Comparison of ENCODE assay signal across 8 cellular contexts in the genomic region with DNA sequence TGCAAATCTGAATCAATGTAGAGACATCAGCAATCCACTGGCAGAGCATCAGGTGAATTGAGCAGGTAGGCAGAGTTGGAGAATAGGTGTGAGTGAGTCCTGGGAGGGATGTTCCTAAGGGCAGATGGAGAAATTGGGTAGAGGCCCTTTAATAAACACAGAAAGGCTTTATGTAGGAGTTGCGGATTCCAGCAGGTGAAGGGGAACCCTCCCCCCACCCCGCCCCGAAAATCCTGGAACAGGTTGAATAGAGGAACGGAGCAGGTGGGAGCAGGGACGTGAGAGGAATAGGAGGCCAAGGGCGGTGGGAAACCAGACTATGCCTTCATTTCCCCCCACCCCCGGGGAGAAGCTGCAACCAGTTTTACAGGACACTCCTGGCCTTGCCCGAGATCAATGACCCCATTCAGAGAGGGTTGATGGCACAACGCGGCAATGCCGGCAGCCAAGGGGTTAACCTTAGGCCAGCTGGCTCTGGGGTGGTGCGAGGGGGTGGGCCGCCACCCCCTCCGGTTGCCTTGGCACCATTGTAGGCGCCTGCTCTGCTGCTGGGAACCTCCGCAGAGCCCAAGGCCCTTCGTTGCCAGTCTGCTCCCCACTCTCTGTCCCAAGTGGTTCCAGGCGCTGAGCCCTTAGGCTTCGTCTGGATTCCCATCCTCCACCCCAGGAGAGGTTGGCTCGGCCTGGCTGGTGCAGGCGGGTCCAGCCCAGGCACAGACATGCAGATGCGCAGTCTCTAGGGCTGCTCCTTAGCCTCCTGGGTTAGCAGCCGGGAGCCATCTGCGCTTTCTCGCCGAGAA. TPM values are rescaled to one million over a fixed set of nuclear protein-coding genes. Genes with fewer than 3 reads are reported as not detected.
A peak's percentile ranks its signal among the peaks of the same experiment; 100 is the strongest.
DNase-seq lines count a peak whose midpoint lies in the region; ATAC-seq, FAIRE-seq and TF ChIP-seq lines count a peak whose summit lies in the region.

No MANE protein-coding gene starts in this region.

- H3K27ac ChIP-seq in CD4-positive, alpha-beta T cell (ENCODE audit: low read depth, low read length), result no peak overlapping the region
- H3K27ac ChIP-seq in IMR-90 (ENCODE audit: insufficient read depth, low read length) (no peak overlapping the region), VCaP (peak overlapping the region; percentile 65), ovary (peak overlapping the region; percentile 39 to 51)

- no peak overlapping the region for H4K5ac ChIP-seq in IMR-90 (ENCODE audit: low read depth, low read length)

- H2AK9ac ChIP-seq in IMR-90 (replicated peaks; ENCODE audit: low read depth, low read length, poor library complexity), result no peak overlapping the region

- no peak overlapping the region for H3K23ac ChIP-seq in IMR-90 (ENCODE audit: low read depth, low read length)

- no peak for FAIRE-seq in RCC 7860 (lab: Jason Lieb, UNC)

- CTCF ChIA-PET in CD4-positive, alpha-beta T cell (lab: Charles Lee), result interaction anchor here (0.6 to 1.2 kb wide), 2 partner anchors 97 to 199 kb away, joined by 3 read pairs; no protein-coding TSS in a partner anchor
- CTCF ChIA-PET in IMR-90 (lab: Yijun Ruan, JAX), result no interaction called here

- POLR2A ChIA-PET in CD4-positive, alpha-beta T cell (lab: Charles Lee), result interaction anchor here (1.0 to 2.3 kb wide), 4 partner anchors 19 to 184 kb away, joined by 3 to 12 read pairs (median 6); partner anchors contain the start of genes HDAC5 and UBTF
- POLR2A ChIA-PET in IMR-90 (lab: Charles Lee; ENCODE audit: unreplicated experiment), result no interaction called here

- H3K4me3 ChIP-seq in IMR-90 (ENCODE audit: insufficient read depth, low read depth, low read length) (peak overlapping the region; percentile 41), ovary (peak overlapping the region; percentile 23)

- DNase-seq in CD4-positive, alpha-beta T cell, result no peak
- DNase-seq in IMR-90 (no peak), head of caudate nucleus (peak; percentile 55 to 92 (median 79)), ovary (peak; percentile 50 to 76 (median 68)), RCC 7860 (ENCODE audit: low spot score) (no peak)
- no peak for DNase-seq in stimulated activated CD4-positive, alpha-beta T cell treated with anti-CD3 and anti-CD28 coated beads, Interleukin-15, amount 100 ng/mL, for 24 hours

- no peak overlapping the region for H3K27ac Mint-ChIP-seq in CD4-positive, alpha-beta T cell

- H4K20me1 ChIP-seq in IMR-90 (ENCODE audit: insufficient read depth, low read length), result no peaks in the 10 kb centered on the region

- TF ChIP-seq EP300 in ovary (IDR thresholded peaks at IDR 0.05), result no peak

- no peak overlapping the region for H2BK5ac ChIP-seq in IMR-90 (ENCODE audit: low read depth, low read length, poor library complexity, severe bottlenecking)

- peak; percentile 31 for ATAC-seq in CD4-positive, alpha-beta T cell (ENCODE audit: poor library complexity)
- peak; percentile 68 for ATAC-seq in IMR-90 (ENCODE audit: low read depth)
- ATAC-seq in GM21528 (IDR thresholded peaks at IDR 0.05; ENCODE audit: low FRiP score, unreplicated experiment), result no peak

- no peak overlapping the region for H2BK20ac ChIP-seq in IMR-90 (ENCODE audit: low read depth, low read length)

- TF ChIP-seq POLR2A in IMR-90 (IDR thresholded peaks at IDR 0.05; ENCODE audit: low read depth, low read length), result no peak
- no peak for TF ChIP-seq POLR2A in ovary (IDR thresholded peaks at IDR 0.05)

- H3K4me1 ChIP-seq in IMR-90 (ENCODE audit: control insufficient read depth, insufficient read depth, low read length), result peaks cover 4% of the 10 kb centered on the region; the same call in 1 of the 2 replicates
- H3K4me1 ChIP-seq in ovary (ENCODE audit: insufficient read depth), result peaks cover 6% of the 10 kb centered on the region

- intact Hi-C loops in CD4-positive, alpha-beta T cell (cut with DNase I, micrococcal nuclease), result loop anchor here in 1 of 2 experiments (2.0 kb wide), 1 partner anchor 17 kb away; the partner anchor contains the start of gene SLC25A39
- intact Hi-C loops in IMR-90 (cut with micrococcal nuclease), result loop anchor here (5.0 kb wide), 1 partner anchor 85 kb away; no protein-coding TSS in a partner anchor
- intact Hi-C loops in head of caudate nucleus (cut with DNase I), result loop anchor here (2.0 kb wide), 1 partner anchor 89 kb away; the partner anchor contains the start of gene UBTF
- intact Hi-C loops in ovary (cut with DNase I), result loop anchor here in 1 of 4 donors (5.0 kb wide), 1 partner anchor 85 kb away; no protein-coding TSS in a partner anchor

- WGBS in IMR-90 (ENCODE audit: extremely low coverage in 2 of 2, insufficient read length in 1 of 2), 2 experiments, result 0% methylated on average over 1 of the region's 26 CpGs; no CpG with 5 or more reads in 1 of the 2 experiments
- 2 to 6% (median 3%) methylated on average over 24 to 26 of the region's 26 CpGs for WGBS in ovary, 3 donors

- H3K14ac ChIP-seq in IMR-90 (replicated peaks; ENCODE audit: low read depth, low read length), result no peak overlapping the region

- H3K9me1 ChIP-seq in IMR-90 (ENCODE audit: insufficient read depth, low read length), result no peaks in the 10 kb centered on the region

- no peak overlapping the region for H4K8ac ChIP-seq in IMR-90 (ENCODE audit: low read depth in 2 of 2, low read length in 2 of 2)

- in situ Hi-C loops in IMR-90 (cut with MboI; ENCODE audit: low sequenced_read_pairs), result no loop called here

- H3K9ac ChIP-seq in IMR-90 (ENCODE audit: low read depth, low read length), result no peak overlapping the region

- H3K36me3 ChIP-seq in IMR-90 (ENCODE audit: control insufficient read depth, insufficient read depth, low read length) (no peaks in the 10 kb centered on the region), ovary (no peaks in the 10 kb centered on the region)

- no peaks in the 10 kb centered on the region for H3K9me3 Mint-ChIP-seq in CD4-positive, alpha-beta T cell

- dilution Hi-C loops in IMR-90 (cut with HindIII; ENCODE audit: low sequenced_read_pairs, unreplicated experiment), result no loop called here

- H3K4me1 Mint-ChIP-seq in CD4-positive, alpha-beta T cell (ENCODE audit: low read depth), result peaks cover 23% of the 10 kb centered on the region

- H3K4me3 Mint-ChIP-seq in CD4-positive, alpha-beta T cell, result peak overlapping the region; percentile 37

- no TSS peak for BruUV-seq in IMR-90 (replicated peaks; lab: Mats Ljungman, UMichigan)

- no peak overlapping the region for H3K56ac ChIP-seq in IMR-90 (ENCODE audit: extremely low read depth, insufficient read depth, low read length)

- no peaks in the 10 kb centered on the region for H3K79me1 ChIP-seq in IMR-90 (ENCODE audit: low read depth in 1 of 2, low read length in 2 of 2)

- peak overlapping the region; percentile 70 for H2AFZ ChIP-seq in IMR-90 (replicated peaks; ENCODE audit: low read length, poor library complexity)

- no peak overlapping the region for H3K18ac ChIP-seq in IMR-90 (ENCODE audit: low read depth, low read length)

- no peaks in the 10 kb centered on the region for H3K9me3 ChIP-seq in CD4-positive, alpha-beta T cell (ENCODE audit: control insufficient read depth, low read length)
- no peaks in the 10 kb centered on the region for H3K9me3 ChIP-seq in IMR-90 (ENCODE audit: control insufficient read depth, insufficient read depth, low read length)
- no peaks in the 10 kb centered on the region for H3K9me3 ChIP-seq in ovary

- H2BK15ac ChIP-seq in IMR-90 (ENCODE audit: low read depth, low read length), result no peak overlapping the region

- peaks cover 20% of the 10 kb centered on the region for H3K27me3 ChIP-seq in CD4-positive, alpha-beta T cell (ENCODE audit: control insufficient read depth, insufficient read depth, low read length)
- H3K27me3 ChIP-seq in IMR-90 (ENCODE audit: control insufficient read depth, insufficient read depth, low read length) (peaks cover 45% of the 10 kb centered on the region), ovary (no peaks in the 10 kb centered on the region)

- TF ChIP-seq CTCF in CD4-positive, alpha-beta T cell (IDR thresholded peaks at IDR 0.05), result no peak
- TF ChIP-seq CTCF in IMR-90 (conservative IDR thresholded peaks at IDR 0.05; ENCODE audit: low read depth, low read length) (no peak), VCaP (conservative IDR thresholded peaks at IDR 0.05) (no peak), ovary (IDR thresholded peaks at IDR 0.05) (no peak)

- H3K27me3 Mint-ChIP-seq in CD4-positive, alpha-beta T cell, result peaks cover 53% of the 10 kb centered on the region

- peak overlapping the region; percentile 89 for H3K4me2 ChIP-seq in IMR-90 (ENCODE audit: low read depth, low read length)

- TF ChIP-seq RAD21 in IMR-90 (IDR thresholded peaks at IDR 0.05; ENCODE audit: low read length), result no peak

- no peak overlapping the region for H2BK120ac ChIP-seq in IMR-90 (ENCODE audit: low read depth, low read length)

- no peaks in the 10 kb centered on the region for H3K36me3 Mint-ChIP-seq in CD4-positive, alpha-beta T cell (ENCODE audit: low read depth)

- no peak overlapping the region for H2AK5ac ChIP-seq in IMR-90 (ENCODE audit: low read depth, low read length)

- H4K91ac ChIP-seq in IMR-90 (ENCODE audit: insufficient read depth, low read depth, low read length), result no peak overlapping the region

- H3K4ac ChIP-seq in IMR-90 (ENCODE audit: low read depth, low read length), result no peak overlapping the region

RNA-seq across cellular contexts. Expression of gene RUNDC3A, which starts 0.8 kb away (rescaled TPM):
- not detected for total RNA-seq in CD4-positive, alpha-beta T cell
- total RNA-seq in IMR-90 (2012; rRNA removed), result under 0.01 TPM in 2 replicates
- 0.07 and 0.34 TPM in 2 replicates for polyA plus RNA-seq in IMR-90 (2012; rRNA removed)
- 0.16 and 0.18 TPM in 2 replicates for polyA plus RNA-seq in IMR-90 (2012; cell fraction: cytosol; rRNA removed)
- polyA plus RNA-seq in IMR-90 (2012; cell fraction: nucleus; rRNA removed; ENCODE audit: low replicate concordance), result 0.51 and 0.57 TPM in 2 replicates
- total RNA-seq in ovary, result 1 to 10 TPM in 3 of 7 donors, under 1 TPM in 4; 0.24 to 5.4 (median 0.69) TPM
- polyA plus RNA-seq in ovary, result 1 to 10 TPM; 1.9 to 2.1 TPM

RNA-seq across cellular contexts. Expression of gene SLC25A39, which starts 17.0 kb away (rescaled TPM):
- total RNA-seq in CD4-positive, alpha-beta T cell, result 10 to 100 TPM; 55.5 to 65.5 TPM
- total RNA-seq in IMR-90 (2012; rRNA removed) (49.1 and 49.2 TPM in 2 replicates), ovary (100 to 1,000 TPM in 1 of 7 donors, 10 to 100 TPM in 6; 47.7 to 111 (median 64.0) TPM)
- polyA plus RNA-seq in IMR-90 (2012; rRNA removed) (99.7 and 119 TPM in 2 replicates), ovary (10 to 100 TPM; 15.9 to 46.1 TPM)
- polyA plus RNA-seq in IMR-90 (2012; cell fraction: cytosol; rRNA removed), result 126 and 127 TPM in 2 replicates
- 142 and 367 TPM in 2 replicates for polyA plus RNA-seq in IMR-90 (2012; cell fraction: nucleus; rRNA removed; ENCODE audit: low replicate concordance)

RNA-seq across cellular contexts. Expression of gene GRN, which starts 37.5 kb away (rescaled TPM):
- total RNA-seq in CD4-positive, alpha-beta T cell, result 10 to 100 TPM; 15.3 to 16.1 TPM
- total RNA-seq in IMR-90 (2012; rRNA removed), result 38.9 and 39.2 TPM in 2 replicates
- polyA plus RNA-seq in IMR-90 (2012; rRNA removed), result 494 and 588 TPM in 2 replicates
- polyA plus RNA-seq in IMR-90 (2012; cell fraction: cytosol; rRNA removed), result 401 and 565 TPM in 2 replicates
- polyA plus RNA-seq in IMR-90 (2012; cell fraction: nucleus; rRNA removed; ENCODE audit: low replicate concordance), result 146 and 360 TPM in 2 replicates
- 100 to 1,000 TPM in 4 of 7 donors, 10 to 100 TPM in 3; 79.7 to 173 (median 112) TPM for total RNA-seq in ovary
- polyA plus RNA-seq in ovary, result 10 to 100 TPM; 70.6 to 86.5 TPM

RNA-seq across cellular contexts. Expression of gene SLC4A1, which starts 39.7 kb away (rescaled TPM):
- not detected for total RNA-seq in CD4-positive, alpha-beta T cell
- not detected in 2 replicates for total RNA-seq in IMR-90 (2012; rRNA removed)
- not detected in 2 replicates for polyA plus RNA-seq in IMR-90 (2012; rRNA removed)
- not detected in 2 replicates for polyA plus RNA-seq in IMR-90 (2012; cell fraction: cytosol; rRNA removed)
- 0.01 TPM in 1 of 2 replicates, not detected in the other for polyA plus RNA-seq in IMR-90 (2012; cell fraction: nucleus; rRNA removed; ENCODE audit: low replicate concordance)
- 1 to 10 TPM in 1 of 7 donors, under 1 TPM in 3, not detected in 3; 0.08 to 3.2 (median 0.35) TPM for total RNA-seq in ovary
- not detected for polyA plus RNA-seq in ovary

RNA-seq across cellular contexts. Expression of gene FAM171A2, which starts 56.1 kb away (rescaled TPM):
- total RNA-seq in CD4-positive, alpha-beta T cell, result under 1 TPM; 0.08 to 0.19 TPM
- total RNA-seq in IMR-90 (2012; rRNA removed) (3.1 and 3.2 TPM in 2 replicates), ovary (10 to 100 TPM in 6 of 7 donors, 1 to 10 TPM in 1; 8.5 to 23.7 (median 11.5) TPM)
- polyA plus RNA-seq in IMR-90 (2012; rRNA removed) (5.9 and 8.1 TPM in 2 replicates), ovary (1 to 10 TPM in 1 of 2 donors, under 1 TPM in 1; 0.17 to 3.6 TPM)
- polyA plus RNA-seq in IMR-90 (2012; cell fraction: cytosol; rRNA removed), result 3.5 and 12.3 TPM in 2 replicates
- polyA plus RNA-seq in IMR-90 (2012; cell fraction: nucleus; rRNA removed; ENCODE audit: low replicate concordance), result 3.7 and 9.3 TPM in 2 replicates

Comparison
In these comparisons a context has a peak if more than half of its experiments do, and no peak if none do; other contexts are left out.
1. DNase-seq: peak in head of caudate nucleus (42 of 42) and ovary (5 of 5); none in CD4-positive, alpha-beta T cell (0 of 10), IMR-90 (single experiment), RCC 7860 (single experiment) and stimulated activated CD4-positive, alpha-beta T cell treated with anti-CD3 and anti-CD28 coated beads, Interleukin-15, amount 100 ng/mL, for 24 hours (single experiment).
2. H3K27ac ChIP-seq: peak in VCaP (single experiment) and ovary (2 of 2); none in CD4-positive, alpha-beta T cell (single experiment) and IMR-90 (single experiment).